34 cellular contexts compared by ENCODE assay signal in genomic region chr1:43982798-43983197, GRCh38. TPM values are rescaled to one million over a fixed set of nuclear protein-coding genes. Genes with fewer than 3 reads are reported as not detected.
A peak's percentile ranks its signal among the peaks of the same experiment; 100 is the strongest.
DNase-seq lines count a peak whose midpoint lies in the region; ATAC-seq, FAIRE-seq and TF ChIP-seq lines count a peak whose summit lies in the region.
"Had no signal": no experiment of that assay in that cellular context is flagged by ENCODE, and none has a peak within 500 bp of the region (broad histone marks: within the 10 kb centered on the region; RNA-seq: fewer than 3 reads in every experiment).

No MANE protein-coding gene starts in this region.

- FAIRE-seq in GM12892 (lab: Jason Lieb, UNC): no peak
- FAIRE-seq: endometrium, kidney had no signal

- TF ChIP-seq CTCF in nephron (IDR thresholded peaks at IDR 0.05; ENCODE audit: unreplicated experiment in 3 of 3) (no peak), upper lobe of right lung (IDR thresholded peaks at IDR 0.05) (no peak)

- H3K36me3 Mint-ChIP-seq in nephron (ENCODE audit: low read depth): peaks cover 40% of the 10 kb centered on the region

- H3K27ac Mint-ChIP-seq in nephron: peak overlapping the region in 2 of 3 experiments; percentile 9 to 79
- H3K27ac Mint-ChIP-seq: activated CD4-positive, alpha-beta memory T cell treated with anti-CD3 and anti-CD28 coated beads, Interleukin-2, amount 10 ng/mL, durations not matched to agents 7 days and 5 days; activated T-helper 1 cell treated with anti-CD3 and anti-CD28 coated beads, Interleukin-12 subunit alpha, Interleukin-12 subunit beta, Interleukin-2, Interleukin-4 antibody, amounts not matched to agents 30 ng/mL and 10 ng/mL and 1 ng/mL, durations not matched to agents 14 hours and 24 hours and 36 hours; CD4-positive, CD25-positive, alpha-beta regulatory T cell had no signal

- H3K4me3 ChIP-seq in upper lobe of right lung: no peak overlapping the region
- H3K4me3 ChIP-seq: body of pancreas, esophagus squamous epithelium, heart left ventricle, thoracic aorta, vagina had no signal

- TF ChIP-seq POLR2A in GM12892 (IDR thresholded peaks at IDR 0.05; ENCODE audit: low read depth, low read length): no peak

- H3K36me3 ChIP-seq in upper lobe of right lung: peaks cover 6% of the 10 kb centered on the region

- intact Hi-C loops in Right ventricle myocardium superior (cut with DNase I) (no loop called here), cardiac septum (cut with DNase I) (no loop called here), upper lobe of right lung (cut with DNase I) (no loop called here)

- peaks cover 9% of the 10 kb centered on the region for H3K4me1 ChIP-seq in upper lobe of right lung
- H3K4me1 ChIP-seq: parathyroid adenoma had no signal

- no peaks in the 10 kb centered on the region for H3K9me3 ChIP-seq in upper lobe of right lung
- H3K9me3 ChIP-seq: body of pancreas, esophagus squamous epithelium, heart left ventricle, SK-N-SH, thoracic aorta, vagina had no signal

- H3K27ac ChIP-seq in angular gyrus (ENCODE audit: low read depth, low read length) (peak overlapping the region; percentile 16), upper lobe of right lung (no peak overlapping the region)
- H3K27ac ChIP-seq: body of pancreas, esophagus squamous epithelium, heart left ventricle, parathyroid adenoma, thoracic aorta, vagina had no signal

- DNase-seq in Right ventricle myocardium superior (peak; percentile 49), cardiac septum (ENCODE audit: low spot score) (no peak), upper lobe of right lung (peak; percentile 62), GM12892 (ENCODE audit: insufficient read length) (no peak)
- DNase-seq: activated CD4-positive, alpha-beta memory T cell treated with anti-CD3 and anti-CD28 coated beads, Interleukin-2, amount 10 ng/mL, durations not matched to agents 7 days and 5 days; activated CD8-positive, alpha-beta memory T cell treated with anti-CD3 and anti-CD28 coated beads, Interleukin-2, amount 50 U/mL, for 48 hours; activated naive CD4-positive, alpha-beta T cell treated with Interleukin-2 at 50 U/mL for 16 hours; body of pancreas; CD4-positive, CD25-positive, alpha-beta regulatory T cell; DND-41; esophagus squamous epithelium; foreskin melanocyte; GF-D8; heart left ventricle; KG1; kidney; naive thymus-derived CD8-positive, alpha-beta T cell; NCI-H1436; NCI-H2081 treated with DMSO at 0.1 percent for 48 hours; NCI-H345; NCI-H69; SK-N-SH; stimulated activated CD8-positive, alpha-beta memory T cell treated with anti-CD3 and anti-CD28 coated beads, Interleukin-4, amount 100 ng/mL, for 48 hours; stimulated activated naive CD8-positive, alpha-beta T cell treated with anti-CD3 and anti-CD28 coated beads, Interleukin-15, amount 100 ng/mL, for 72 hours had no signal

- H3K9me3 Mint-ChIP-seq in nephron: no peaks in the 10 kb centered on the region
- H3K9me3 Mint-ChIP-seq: activated CD4-positive, alpha-beta memory T cell treated with anti-CD3 and anti-CD28 coated beads, Interleukin-2, amount 10 ng/mL, durations not matched to agents 7 days and 5 days; activated T-helper 1 cell treated with anti-CD3 and anti-CD28 coated beads, Interleukin-12 subunit alpha, Interleukin-12 subunit beta, Interleukin-2, Interleukin-4 antibody, amounts not matched to agents 30 ng/mL and 10 ng/mL and 1 ng/mL, durations not matched to agents 14 hours and 24 hours and 36 hours; naive thymus-derived CD8-positive, alpha-beta T cell; stimulated activated naive CD8-positive, alpha-beta T cell treated with anti-CD3 and anti-CD28 coated beads, Interleukin-15, amount 100 ng/mL, for 72 hours had no signal

- peaks cover 38% of the 10 kb centered on the region for H3K4me1 Mint-ChIP-seq in nephron

- H3K27me3 Mint-ChIP-seq in nephron (ENCODE audit: low read depth): no peaks in the 10 kb centered on the region
- H3K27me3 Mint-ChIP-seq: activated CD4-positive, alpha-beta memory T cell treated with anti-CD3 and anti-CD28 coated beads, Interleukin-2, amount 10 ng/mL, durations not matched to agents 7 days and 5 days; CD4-positive, CD25-positive, alpha-beta regulatory T cell; stimulated activated naive CD8-positive, alpha-beta T cell treated with anti-CD3 and anti-CD28 coated beads, Interleukin-15, amount 100 ng/mL, for 72 hours had no signal

- no peak for ATAC-seq in Right ventricle myocardium superior (ENCODE audit: poor library complexity)
- no peak for ATAC-seq in upper lobe of right lung
- ATAC-seq in HG02571 (IDR thresholded peaks at IDR 0.05; ENCODE audit: unreplicated experiment): no peak
- no peak for ATAC-seq in GM18520 (IDR thresholded peaks at IDR 0.05; ENCODE audit: unreplicated experiment)
- ATAC-seq: body of pancreas; heart left ventricle; naive thymus-derived CD8-positive, alpha-beta T cell; stimulated activated naive CD8-positive, alpha-beta T cell treated with anti-CD3 and anti-CD28 coated beads, Interleukin-15, amount 100 ng/mL, for 72 hours had no signal

- H3K27me3 ChIP-seq in upper lobe of right lung: no peaks in the 10 kb centered on the region
- H3K27me3 ChIP-seq: body of pancreas, dorsolateral prefrontal cortex, esophagus squamous epithelium, heart left ventricle, vagina had no signal

- peak overlapping the region in 2 of 3 experiments; percentile 17 to 58 for H3K4me3 Mint-ChIP-seq in nephron
- H3K4me3 Mint-ChIP-seq: activated CD4-positive, alpha-beta memory T cell treated with anti-CD3 and anti-CD28 coated beads, Interleukin-2, amount 10 ng/mL, durations not matched to agents 7 days and 5 days; activated T-helper 1 cell treated with anti-CD3 and anti-CD28 coated beads, Interleukin-12 subunit alpha, Interleukin-12 subunit beta, Interleukin-2, Interleukin-4 antibody, amounts not matched to agents 30 ng/mL and 10 ng/mL and 1 ng/mL, durations not matched to agents 14 hours and 24 hours and 36 hours; stimulated activated naive CD8-positive, alpha-beta T cell treated with anti-CD3 and anti-CD28 coated beads, Interleukin-15, amount 100 ng/mL, for 72 hours had no signal

RNA-seq across cellular contexts. Expression of gene B4GALT2, which starts 3.8 kb away (rescaled TPM):
- total RNA-seq in Right ventricle myocardium superior (34.3 TPM), cardiac septum (44.3 TPM), upper lobe of right lung (23.8 TPM)
- polyA plus RNA-seq in GM12892 (2012; ENCODE audit: missing spikeins): 19.9 TPM

RNA-seq across cellular contexts. Expression of gene ATP6V0B, which starts 8.0 kb away (rescaled TPM):
- total RNA-seq in Right ventricle myocardium superior (80.9 TPM), cardiac septum (81.6 TPM), upper lobe of right lung (191 TPM)
- polyA plus RNA-seq in GM12892 (2012; ENCODE audit: missing spikeins): 78.4 TPM

RNA-seq across cellular contexts. Expression of gene CCDC24, which starts 8.6 kb away (rescaled TPM):
- total RNA-seq in Right ventricle myocardium superior: 0.86 TPM
- total RNA-seq in cardiac septum: 1.9 TPM
- total RNA-seq in upper lobe of right lung: 5.3 TPM
- 1.7 TPM for polyA plus RNA-seq in GM12892 (2012; ENCODE audit: missing spikeins)

RNA-seq across cellular contexts. Expression of gene DPH2, which starts 13.0 kb away (rescaled TPM):
- total RNA-seq in Right ventricle myocardium superior (16.2 TPM), cardiac septum (15.5 TPM), upper lobe of right lung (18.8 TPM)
- polyA plus RNA-seq in GM12892 (2012; ENCODE audit: missing spikeins): 23.4 TPM

RNA-seq across cellular contexts. Expression of gene IPO13, which starts 36.0 kb away (rescaled TPM):
- 58.8 TPM for total RNA-seq in Right ventricle myocardium superior
- total RNA-seq in cardiac septum: 60.6 TPM
- total RNA-seq in upper lobe of right lung: 24.9 TPM
- polyA plus RNA-seq in GM12892 (2012; ENCODE audit: missing spikeins): 8.2 TPM

Comparison
In these comparisons a context has a peak if more than half of its experiments do, and no peak if none do; other contexts are left out.
1. DNase-seq: peak in Right ventricle myocardium superior (single experiment) and upper lobe of right lung (single experiment); none in cardiac septum (single experiment) and GM12892 (single experiment).